ENCODE assay signal across 2 cellular contexts in genomic region chr12:53327435-53328042, GRCh38.
TF ChIP-seq lines count a peak whose summit lies in the region.

No MANE protein-coding gene starts in this region.

TF ChIP-seq in HCT116, 20 proteins besides CTCF, POLR2A, EP300 and RAD21:
- TF ChIP-seq MAX (IDR thresholded peaks at IDR 0.05): no peak

TF ChIP-seq in HepG2, 621 proteins besides CTCF, POLR2A, EP300 and RAD21:
- TF ChIP-seq TSC22D2 (CRISPR knock-in tag; IDR thresholded peaks at IDR 0.05; ENCODE audit: borderline replicate concordance): no peak
- no peak for TF ChIP-seq MEIS2 (CRISPR knock-in tag; IDR thresholded peaks at IDR 0.05)
- TF ChIP-seq HNRNPUL1 (IDR thresholded peaks at IDR 0.05; ENCODE audit: low read depth, low read length): no peak
- TF ChIP-seq NR2F1 (CRISPR knock-in tag; IDR thresholded peaks at IDR 0.05): no peak
- TF ChIP-seq STAG1 (CRISPR knock-in tag; IDR thresholded peaks at IDR 0.05): peak; percentile 25
- TF ChIP-seq SAFB2 (CRISPR knock-in tag; IDR thresholded peaks at IDR 0.05; ENCODE audit: borderline replicate concordance, low read depth): no peak
- TF ChIP-seq CC2D1A (CRISPR knock-in tag; IDR thresholded peaks at IDR 0.05): no peak
- 0 out of 2 replicates have a peak, but pooled peaks have one; percentile 34 for TF ChIP-seq SP4 (CRISPR knock-in tag; IDR thresholded peaks at IDR 0.05)
